ENCODE assay signal across 23 cellular contexts in genomic region chr11:35949242-35949641, GRCh38. TPM values are rescaled to one million over a fixed set of nuclear protein-coding genes. Genes with fewer than 3 reads are reported as not detected.
"Had no signal": no experiment of that assay in that cellular context is flagged by ENCODE, and none has a peak within 500 bp of the region (broad histone marks: within the 10 kb centered on the region; RNA-seq: fewer than 3 reads in every experiment).

No MANE protein-coding gene starts in this region.

- H3K27ac ChIP-seq: body of pancreas, lower lobe of right lung, suprapubic skin, transverse colon, WERI-Rb-1 had no signal

- H3K4me1 Mint-ChIP-seq: activated CD4-positive, alpha-beta T cell treated with anti-CD3 and anti-CD28 coated beads, Interleukin-2, amount 10 ng/mL, durations not matched to agents 7 days and 5 days; stimulated activated effector memory CD8-positive, alpha-beta T cell treated with anti-CD3 and anti-CD28 coated beads, Interleukin-12 subunit alpha, Interleukin-12 subunit beta, amount 100 ng/mL, for 72 hours had no signal

- DNase-seq: activated CD4-positive, alpha-beta T cell treated with anti-CD3 and anti-CD28 coated beads, Interleukin-2, amount 10 ng/mL, durations not matched to agents 7 days and 5 days; activated CD4-positive, CD25-positive, alpha-beta regulatory T cell treated with anti-CD3 and anti-CD28 coated beads, Interleukin-2, amount 50 U/mL, for 72 hours; activated CD8-positive, alpha-beta memory T cell treated with anti-CD3 and anti-CD28 coated beads, Interleukin-2, amount 10 ng/mL, durations not matched to agents 7 days and 5 days; activated CD8-positive, alpha-beta T cell treated with anti-CD3 and anti-CD28 coated beads for 36 hours; activated gamma-delta T cell; anterior cingulate cortex; body of pancreas; dermis blood vessel endothelial cell; effector CD8-positive, alpha-beta T cell; foreskin melanocyte; kidney; lower lobe of right lung; naive thymus-derived CD4-positive, alpha-beta T cell; stimulated activated CD4-positive, alpha-beta T cell treated with anti-CD3 and anti-CD28 coated beads, Interleukin-12 subunit alpha, Interleukin-12 subunit beta, amount 100 ng/mL, for 4 hours; stimulated activated naive CD8-positive, alpha-beta T cell treated with anti-CD3 and anti-CD28 coated beads, Interleukin-15, amount 100 ng/mL, for 72 hours; transverse colon; WERI-Rb-1 had no signal

- H3K4me3 Mint-ChIP-seq: activated CD4-positive, alpha-beta T cell treated with anti-CD3 and anti-CD28 coated beads, Interleukin-2, amount 10 ng/mL, durations not matched to agents 7 days and 5 days; activated CD8-positive, alpha-beta memory T cell treated with anti-CD3 and anti-CD28 coated beads, Interleukin-2, amount 10 ng/mL, durations not matched to agents 7 days and 5 days; activated CD8-positive, alpha-beta T cell treated with anti-CD3 and anti-CD28 coated beads for 36 hours; activated naive CD4-positive, alpha-beta T cell treated with anti-CD3 and anti-CD28 coated beads, Interleukin-2, amount 50 U/mL, for 24 hours; activated T-helper 1 cell treated with anti-CD3 and anti-CD28 coated beads, Interleukin-12 subunit alpha, Interleukin-12 subunit beta, Interleukin-2, Interleukin-4 antibody, amounts not matched to agents 30 ng/mL and 10 ng/mL and 1 ng/mL, durations not matched to agents 14 hours and 24 hours and 36 hours; naive thymus-derived CD4-positive, alpha-beta T cell; stimulated activated effector memory CD8-positive, alpha-beta T cell treated with anti-CD3 and anti-CD28 coated beads, Interleukin-12 subunit alpha, Interleukin-12 subunit beta, amount 100 ng/mL, for 72 hours; stimulated activated naive CD8-positive, alpha-beta T cell treated with anti-CD3 and anti-CD28 coated beads, Interleukin-15, amount 100 ng/mL, for 72 hours; T-helper 2 cell treated with Interferon-gamma antibody and Interleukin-4, amounts not matched to agents 5 μg/mL and 100 μg/mL, for 36 hours had no signal

- H3K9me3 Mint-ChIP-seq: activated CD4-positive, alpha-beta T cell treated with anti-CD3 and anti-CD28 coated beads, Interleukin-2, amount 10 ng/mL, durations not matched to agents 7 days and 5 days; activated CD8-positive, alpha-beta T cell treated with anti-CD3 and anti-CD28 coated beads for 36 hours; activated naive CD4-positive, alpha-beta T cell treated with anti-CD3 and anti-CD28 coated beads, Interleukin-2, amount 50 U/mL, for 24 hours; activated T-helper 1 cell treated with anti-CD3 and anti-CD28 coated beads, Interleukin-12 subunit alpha, Interleukin-12 subunit beta, Interleukin-2, Interleukin-4 antibody, amounts not matched to agents 30 ng/mL and 10 ng/mL and 1 ng/mL, durations not matched to agents 14 hours and 24 hours and 36 hours; naive thymus-derived CD4-positive, alpha-beta T cell; stimulated activated effector memory CD8-positive, alpha-beta T cell treated with anti-CD3 and anti-CD28 coated beads, Interleukin-12 subunit alpha, Interleukin-12 subunit beta, amount 100 ng/mL, for 72 hours; stimulated activated naive CD8-positive, alpha-beta T cell treated with anti-CD3 and anti-CD28 coated beads, Interleukin-15, amount 100 ng/mL, for 72 hours; T-helper 2 cell treated with Interferon-gamma antibody and Interleukin-4, amounts not matched to agents 5 μg/mL and 100 μg/mL, for 36 hours had no signal

- H3K36me3 ChIP-seq: lower lobe of right lung, prostate gland, suprapubic skin, transverse colon had no signal

- ATAC-seq: activated CD8-positive, alpha-beta memory T cell treated with anti-CD3 and anti-CD28 coated beads, Interleukin-2, amount 10 ng/mL, durations not matched to agents 7 days and 5 days; activated CD8-positive, alpha-beta T cell treated with anti-CD3 and anti-CD28 coated beads for 36 hours; body of pancreas; lower lobe of right lung; naive thymus-derived CD4-positive, alpha-beta T cell; stimulated activated effector memory CD8-positive, alpha-beta T cell treated with anti-CD3 and anti-CD28 coated beads, Interleukin-12 subunit alpha, Interleukin-12 subunit beta, amount 100 ng/mL, for 72 hours; stimulated activated naive CD8-positive, alpha-beta T cell treated with anti-CD3 and anti-CD28 coated beads, Interleukin-15, amount 100 ng/mL, for 72 hours had no signal

- H3K27me3 ChIP-seq: body of pancreas, suprapubic skin, transverse colon had no signal

- H3K9me3 ChIP-seq: body of pancreas, lower lobe of right lung, prostate gland, suprapubic skin, transverse colon had no signal

- H3K36me3 Mint-ChIP-seq: activated CD8-positive, alpha-beta memory T cell treated with anti-CD3 and anti-CD28 coated beads, Interleukin-2, amount 10 ng/mL, durations not matched to agents 7 days and 5 days; activated naive CD4-positive, alpha-beta T cell treated with anti-CD3 and anti-CD28 coated beads, Interleukin-2, amount 50 U/mL, for 24 hours; naive thymus-derived CD4-positive, alpha-beta T cell; stimulated activated effector memory CD8-positive, alpha-beta T cell treated with anti-CD3 and anti-CD28 coated beads, Interleukin-12 subunit alpha, Interleukin-12 subunit beta, amount 100 ng/mL, for 72 hours had no signal

- H3K4me3 ChIP-seq: body of pancreas, lower lobe of right lung, prostate gland, suprapubic skin, transverse colon had no signal

- H3K27ac Mint-ChIP-seq: activated CD4-positive, alpha-beta T cell treated with anti-CD3 and anti-CD28 coated beads, Interleukin-2, amount 10 ng/mL, durations not matched to agents 7 days and 5 days; activated CD8-positive, alpha-beta memory T cell treated with anti-CD3 and anti-CD28 coated beads, Interleukin-2, amount 10 ng/mL, durations not matched to agents 7 days and 5 days; activated CD8-positive, alpha-beta T cell treated with anti-CD3 and anti-CD28 coated beads for 36 hours; activated naive CD4-positive, alpha-beta T cell treated with anti-CD3 and anti-CD28 coated beads, Interleukin-2, amount 50 U/mL, for 24 hours; activated T-helper 1 cell treated with anti-CD3 and anti-CD28 coated beads, Interleukin-12 subunit alpha, Interleukin-12 subunit beta, Interleukin-2, Interleukin-4 antibody, amounts not matched to agents 30 ng/mL and 10 ng/mL and 1 ng/mL, durations not matched to agents 14 hours and 24 hours and 36 hours; naive thymus-derived CD4-positive, alpha-beta T cell; stimulated activated effector memory CD8-positive, alpha-beta T cell treated with anti-CD3 and anti-CD28 coated beads, Interleukin-12 subunit alpha, Interleukin-12 subunit beta, amount 100 ng/mL, for 72 hours; stimulated activated naive CD8-positive, alpha-beta T cell treated with anti-CD3 and anti-CD28 coated beads, Interleukin-15, amount 100 ng/mL, for 72 hours; T-helper 2 cell treated with Interferon-gamma antibody and Interleukin-4, amounts not matched to agents 5 μg/mL and 100 μg/mL, for 36 hours had no signal

RNA-seq across cellular contexts. Expression of gene LDLRAD3, which starts 5.4 kb away (rescaled TPM):
- total RNA-seq: activated CD8-positive, alpha-beta memory T cell treated with anti-CD3 and anti-CD28 coated beads, Interleukin-2, amount 10 ng/mL, durations not matched to agents 7 days and 5 days had no signal
- polyA plus RNA-seq: naive thymus-derived CD4-positive, alpha-beta T cell had no signal
